In the genomic region with DNA sequence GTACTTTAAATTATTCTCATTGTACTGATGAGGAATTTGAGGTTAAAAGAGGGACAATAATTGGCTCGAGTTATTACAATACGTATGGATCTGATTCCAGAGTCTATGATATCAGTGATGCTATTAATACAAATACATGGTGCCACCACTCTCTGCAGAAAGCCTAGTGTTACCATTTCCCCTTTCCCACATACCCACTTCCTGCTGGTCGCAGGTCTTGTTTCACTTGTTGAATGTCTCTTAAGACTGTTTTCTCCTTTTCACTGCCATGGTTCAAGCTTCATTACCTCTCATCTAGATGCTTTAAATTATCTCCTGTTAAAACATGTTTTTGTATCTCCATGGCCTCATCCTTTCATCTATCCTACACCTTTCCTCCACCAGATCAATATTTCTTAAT, we compare ENCODE assay signal across 24 cellular contexts.
DNase-seq lines count a peak whose midpoint lies in the region; ATAC-seq, FAIRE-seq and TF ChIP-seq lines count a peak whose summit lies in the region.
"Had no signal": no experiment of that assay in that cellular context is flagged by ENCODE, and none has a peak within 500 bp of the region (broad histone marks: within the 10 kb centered on the region; RNA-seq: fewer than 3 reads in every experiment).

No MANE protein-coding gene starts in this region.

- ATAC-seq in GM21529 (IDR thresholded peaks at IDR 0.05; ENCODE audit: unreplicated experiment) (peak; percentile 33), HG03095 (IDR thresholded peaks at IDR 0.05; ENCODE audit: unreplicated experiment) (no peak)
- ATAC-seq: foreskin keratinocyte, lower lobe of right lung, upper lobe of right lung had no signal

- peak; percentile 8 for DNase-seq in SKM-1 treated with dmso at 0.1 percent for 144 hours (lab: John Stamatoyannopoulos, UW; ENCODE audit: unreplicated experiment)
- DNase-seq in SKM-1 (lab: John Stamatoyannopoulos, UW; ENCODE audit: unreplicated experiment), result no peak
- peak; percentile 18 to 25 for DNase-seq in Kasumi-1 (lab: John Stamatoyannopoulos, UW)
- DNase-seq in D721Med (ENCODE audit: insufficient read length, low spot score), result no peak
- no peak for DNase-seq in cerebellum (ENCODE audit: low spot score)
- DNase-seq in T-helper 1 cell, result no peak
- DNase-seq: activated CD4-positive, alpha-beta T cell treated with anti-CD3 and anti-CD28 coated beads, Interleukin-2, amount 50 U/mL, for 1 hour; activated naive CD4-positive, alpha-beta T cell; activated T-cell treated with anti-CD3 and anti-CD28 coated beads for 4 hours; amniotic stem cell; foreskin keratinocyte; hippocampal formation; islet precursor cell; lower lobe of right lung; NCI-H187; NCI-H2227 treated with DMSO at 0.1 percent for 48 hours; NCI-H82; RPMI8226; stimulated activated CD4-positive, alpha-beta T cell treated with anti-CD3 and anti-CD28 coated beads, Interleukin-4, amount 100 ng/mL, for 1 hour; upper lobe of right lung had no signal

- TF ChIP-seq CTCF in D721Med (IDR thresholded peaks at IDR 0.05; ENCODE audit: insufficient read depth, missing control alignments), result no peak

- FAIRE-seq in D721Med (lab: Jason Lieb, UNC), result no peak
- FAIRE-seq: A204.1, TTC549 had no signal

Comparison
In these comparisons a context has a peak if more than half of its experiments do, and no peak if none do; other contexts are left out.
1. DNase-seq: peak in SKM-1 treated with dmso at 0.1 percent for 144 hours (single experiment) and Kasumi-1 (2 of 2); none in SKM-1 (single experiment), D721Med (single experiment), cerebellum (single experiment) and T-helper 1 cell (0 of 5).